1 cellular context compared by ENCODE assay signal in the genomic region with DNA sequence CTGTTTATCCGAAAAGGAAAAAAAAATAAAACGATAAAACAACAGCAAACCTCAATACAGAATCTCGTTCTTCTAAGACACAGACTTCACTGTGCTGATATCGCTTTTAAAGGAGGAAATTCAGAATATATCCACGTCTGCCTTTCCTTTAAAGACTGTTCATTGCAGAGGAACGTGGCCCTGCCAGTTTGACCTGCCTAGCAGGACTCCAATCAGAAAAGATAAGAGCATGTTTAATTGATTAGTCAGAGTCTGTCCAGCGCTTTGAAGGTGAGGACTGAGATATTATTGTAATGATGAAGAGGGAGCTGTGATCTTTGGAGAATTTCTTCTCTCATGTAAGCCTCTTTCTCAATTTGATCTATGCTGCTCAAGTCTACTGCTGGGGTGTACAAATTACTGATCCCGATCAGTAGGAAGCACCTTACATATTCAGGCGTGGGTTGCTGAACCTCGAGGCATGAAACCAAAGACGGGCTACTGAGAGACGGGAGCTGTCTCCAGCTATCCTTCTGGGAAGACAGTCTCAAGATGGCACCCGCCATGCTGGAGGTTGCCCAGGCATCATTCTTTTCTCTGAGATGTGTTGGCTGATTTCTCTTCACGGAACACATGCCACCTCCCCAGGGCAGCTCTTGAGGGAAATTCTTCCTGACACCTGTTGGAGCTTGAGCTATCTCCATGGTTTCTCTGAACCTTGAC.
TF ChIP-seq lines count a peak whose summit lies in the region.

No MANE protein-coding gene starts in this region.

TF ChIP-seq in H1, 55 proteins besides CTCF, POLR2A, EP300 and RAD21 (continued from another document):
- no peak for TF ChIP-seq EGR1 (IDR thresholded peaks at IDR 0.05; ENCODE audit: borderline replicate concordance, low read depth, low read length)
- no peak for TF ChIP-seq CEBPB (IDR thresholded peaks at IDR 0.05; ENCODE audit: low read depth, low read length)
- TF ChIP-seq JUN (IDR thresholded peaks at IDR 0.05; ENCODE audit: low read depth, low read length), result no peak
TF ChIP-seq in H1: peak in this region for 0.
